In genomic region chr6:168032383-168032760, GRCh38 we compare ENCODE assay signal across 10 cellular contexts. TPM values are rescaled to one million over a fixed set of nuclear protein-coding genes. Genes with fewer than 3 reads are reported as not detected.
DNase-seq lines count a peak whose midpoint lies in the region; TF ChIP-seq lines count a peak whose summit lies in the region.
"Had no signal": no experiment of that assay in that cellular context is flagged by ENCODE, and none has a peak within 500 bp of the region (broad histone marks: within the 10 kb centered on the region; RNA-seq: fewer than 3 reads in every experiment).

No MANE protein-coding gene starts in this region.

- no peaks in the 10 kb centered on the region for H3K27me3 ChIP-seq in stomach

- no peaks in the 10 kb centered on the region for H3K9me3 ChIP-seq in stomach

- 57 to 74% (median 69%) methylated on average over 6 of the region's 6 CpGs for WGBS in stomach, 5 donors

- H3K36me3 ChIP-seq in stomach, result no peaks in the 10 kb centered on the region

- no peak for TF ChIP-seq POLR2A in stomach (IDR thresholded peaks at IDR 0.05)

- peaks cover 7 to 18% (median 8%) of the 10 kb centered on the region in 4 donors for H3K4me1 ChIP-seq in stomach

- TF ChIP-seq EP300 in stomach (IDR thresholded peaks at IDR 0.05), result no peak

- intact Hi-C loops in stomach (cut with DNase I; ENCODE audit: low total_unique reads), result no loop called here

- no peak for TF ChIP-seq CTCF in stomach (IDR thresholded peaks at IDR 0.05)

- peak overlapping the region; percentile 12 to 55 (median 50) for H3K27ac ChIP-seq in stomach

- no peak overlapping the region for H3K4me3 ChIP-seq in stomach

- DNase-seq in HS-5 (ENCODE audit: low read depth), result peak; percentile 47
- peak; percentile 82 for DNase-seq in amniotic epithelial cell (ENCODE audit: low read depth)
- DNase-seq in iPS-NIHi7 (ENCODE audit: extremely low spot score), result peak; percentile 46
- DNase-seq in stomach, result no peak
- DNase-seq in stimulated activated CD8-positive, alpha-beta memory T cell treated with anti-CD3 and anti-CD28 coated beads, Interleukin-4, amount 100 ng/mL, for 48 hours, result no peak
- DNase-seq in activated effector memory CD4-positive, alpha-beta T cell treated with anti-CD3 and anti-CD28 coated beads, Interleukin-2, amount 50 U/mL, for 16 hours, result no peak
- no peak for DNase-seq in NCI-H1417 (lab: John Stamatoyannopoulos, UW)
- no peak for DNase-seq in NCI-H2171 (lab: John Stamatoyannopoulos, UW)
- DNase-seq: activated naive CD4-positive, alpha-beta T cell treated with anti-CD3 and anti-CD28 coated beads, Interleukin-2, amount 10 ng/mL, durations not matched to agents 7 days and 5 days; stimulated activated CD4-positive, alpha-beta T cell treated with anti-CD3 and anti-CD28 coated beads, Interleukin-1b, Interleukin-23, amount 100 ng/mL, for 48 hours had no signal

RNA-seq across cellular contexts. Expression of gene KIF25, which starts 34.9 kb away (rescaled TPM):
- total RNA-seq in stomach, result under 1 TPM in 1 of 5 donors, not detected in 4; 0.37 TPM
- under 1 TPM in 2 of 3 donors, not detected in 1; 0.31 to 0.33 TPM for polyA plus RNA-seq in stomach

RNA-seq across cellular contexts. Expression of gene FRMD1, which starts 46.6 kb away (rescaled TPM):
- total RNA-seq in stomach, result 10 to 100 TPM in 3 of 5 donors, 1 to 10 TPM in 1, under 1 TPM in 1; 0.43 to 42.9 (median 16.9) TPM
- 1 to 10 TPM; 5.0 to 9.8 (median 5.6) TPM for polyA plus RNA-seq in stomach

Comparison
In these comparisons a context has a peak if more than half of its experiments do, and no peak if none do; other contexts are left out.
1. DNase-seq: peak in HS-5 (single experiment), amniotic epithelial cell (single experiment) and iPS-NIHi7 (single experiment); none in stomach (single experiment), stimulated activated CD8-positive, alpha-beta memory T cell treated with anti-CD3 and anti-CD28 coated beads, Interleukin-4, amount 100 ng/mL, for 48 hours (single experiment), activated effector memory CD4-positive, alpha-beta T cell treated with anti-CD3 and anti-CD28 coated beads, Interleukin-2, amount 50 U/mL, for 16 hours (single experiment), NCI-H1417 (0 of 3) and NCI-H2171 (single experiment).